8 cellular contexts compared by ENCODE assay signal in the genomic region with DNA sequence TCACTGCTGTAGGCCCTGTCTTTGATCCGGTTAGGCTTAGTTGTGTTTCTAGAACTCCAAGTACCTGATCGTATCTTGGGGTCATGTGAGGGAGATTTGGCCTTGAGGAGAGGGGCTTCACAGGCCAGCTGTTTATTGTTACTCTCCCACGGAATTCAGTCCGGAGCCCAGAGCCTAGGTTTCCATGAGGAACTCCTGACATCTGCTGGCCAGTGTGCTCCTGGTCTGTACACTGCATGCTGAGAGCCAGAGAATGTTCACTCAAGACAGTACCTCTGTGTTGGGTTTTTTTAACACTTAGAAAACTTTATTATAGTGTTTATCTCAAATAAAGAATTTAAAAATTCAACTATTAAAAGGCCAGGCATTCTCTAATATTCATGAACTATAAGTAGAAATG.
DNase-seq lines count a peak whose midpoint lies in the region; ATAC-seq and TF ChIP-seq lines count a peak whose summit lies in the region.

No MANE protein-coding gene starts in this region.

- no peak overlapping the region for H3K4me3 ChIP-seq in H7 (ENCODE audit: insufficient read depth, low read depth, low read length)
- H3K4me3 ChIP-seq in heart left ventricle: no peak overlapping the region

- DNase-seq in H7 (peak; percentile 40), SHP77 (lab: John Stamatoyannopoulos, UW) (peak; percentile 33 to 70), heart left ventricle (peak in 2 of 5 donors; percentile 30 to 32), sciatic nerve (ENCODE audit: low spot score) (no peak), COLO829 (ENCODE audit: low spot score) (no peak)
- DNase-seq in stimulated activated CD4-positive, alpha-beta T cell treated with anti-CD3 and anti-CD28 coated beads, Interleukin-4, amount 100 ng/mL, for 1 hour: no peak

- no peak for TF ChIP-seq POLR2A in heart left ventricle (IDR thresholded peaks at IDR 0.05)

- peak in 11 of 12 donors; percentile 13 to 74 (median 60) for TF ChIP-seq CTCF in heart left ventricle (IDR thresholded peaks at IDR 0.05)

- peaks cover 0 to 18% (median 10%) of the 10 kb centered on the region in 12 donors for H3K4me1 ChIP-seq in heart left ventricle

- H3K9me3 ChIP-seq in heart left ventricle: no peaks in the 10 kb centered on the region

- no peak overlapping the region for H3K27ac ChIP-seq in heart left ventricle

- H3K27me3 ChIP-seq in H7 (ENCODE audit: control insufficient read depth, insufficient read depth, low read length) (no peaks in the 10 kb centered on the region), heart left ventricle (no peaks in the 10 kb centered on the region)

- ATAC-seq in heart left ventricle: peak; percentile 67 to 86 (median 76)
- ATAC-seq in sciatic nerve: peak; percentile 92
- ATAC-seq in GM21576 (IDR thresholded peaks at IDR 0.05; ENCODE audit: unreplicated experiment): no peak
- ATAC-seq in HG02981 (IDR thresholded peaks at IDR 0.05; ENCODE audit: unreplicated experiment): no peak

- intact Hi-C loops in heart left ventricle (cut with DNase I): loop anchor here in 6 of 10 donors (2.0 to 10.0 kb wide), 5 partner anchors 101 to 821 kb away; no protein-coding TSS in a partner anchor
- intact Hi-C loops in sciatic nerve (cut with DNase I): no loop called here

- H3K36me3 ChIP-seq in H7 (replicated peaks; ENCODE audit: control insufficient read depth, insufficient read depth, low read length) (no peaks in the 10 kb centered on the region), heart left ventricle (no peaks in the 10 kb centered on the region)

- WGBS in heart left ventricle, 4 donors: 7 to 16% (median 13%) methylated on average over 4 of the region's 4 CpGs

Comparison
In these comparisons a context has a peak if more than half of its experiments do, and no peak if none do; other contexts are left out.
1. DNase-seq: peak in H7 (single experiment) and SHP77 (2 of 2); none in sciatic nerve (single experiment), COLO829 (single experiment) and stimulated activated CD4-positive, alpha-beta T cell treated with anti-CD3 and anti-CD28 coated beads, Interleukin-4, amount 100 ng/mL, for 1 hour (single experiment).
2. ATAC-seq: peak in heart left ventricle (4 of 4) and sciatic nerve (single experiment); none in GM21576 (single experiment) and HG02981 (single experiment).